Comparison of ENCODE assay signal across 1 cellular context in the genomic region with DNA sequence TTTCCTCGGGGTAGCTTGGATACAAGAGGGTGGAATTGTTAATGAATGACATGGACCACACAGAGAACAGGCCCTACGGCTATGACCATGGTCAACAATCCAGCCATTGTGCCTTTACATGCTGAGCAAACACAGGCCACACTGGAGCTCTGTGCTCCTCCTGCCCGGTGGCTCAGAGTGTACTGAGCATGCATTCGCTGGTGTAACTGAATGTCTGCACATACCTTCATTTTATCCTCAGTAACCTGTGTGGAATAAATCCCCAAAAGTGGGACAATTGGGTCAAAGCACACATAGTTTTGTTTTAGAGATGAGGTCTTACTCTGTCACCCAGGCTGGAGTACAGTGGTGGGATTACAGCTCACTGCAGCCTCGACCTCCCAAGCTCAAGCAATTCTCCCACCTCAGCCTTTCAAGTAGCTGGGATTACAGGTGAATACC.
TF ChIP-seq lines count a peak whose summit lies in the region.

No MANE protein-coding gene starts in this region.

TF ChIP-seq in HepG2, 621 proteins besides CTCF, POLR2A, EP300 and RAD21 (continued from another document and continues in another):
- peak; percentile 70; the same call in 1 of the 2 replicates for TF ChIP-seq ZFP1 (CRISPR knock-in tag; IDR thresholded peaks at IDR 0.05)
- TF ChIP-seq CCAR2 (optimal IDR thresholded peaks at IDR 0.05; ENCODE audit: low read depth, low read length): no peak
- TF ChIP-seq HOXA9 (CRISPR knock-in tag; IDR thresholded peaks at IDR 0.05; ENCODE audit: borderline replicate concordance): no peak
- TF ChIP-seq ZSCAN30 (CRISPR knock-in tag; IDR thresholded peaks at IDR 0.05): no peak
- 0 out of 2 replicates have a peak, but pooled peaks have one; percentile 17 for TF ChIP-seq ZBTB25 (CRISPR knock-in tag; IDR thresholded peaks at IDR 0.05)
- no peak for TF ChIP-seq SMARCC2 (IDR thresholded peaks at IDR 0.05)
- TF ChIP-seq ZGPAT (CRISPR knock-in tag; IDR thresholded peaks at IDR 0.05): peak; percentile 23; the same call in 1 of the 2 replicates
- no peak for TF ChIP-seq STAT5B (CRISPR knock-in tag; IDR thresholded peaks at IDR 0.05)
- TF ChIP-seq, protein P1, sequence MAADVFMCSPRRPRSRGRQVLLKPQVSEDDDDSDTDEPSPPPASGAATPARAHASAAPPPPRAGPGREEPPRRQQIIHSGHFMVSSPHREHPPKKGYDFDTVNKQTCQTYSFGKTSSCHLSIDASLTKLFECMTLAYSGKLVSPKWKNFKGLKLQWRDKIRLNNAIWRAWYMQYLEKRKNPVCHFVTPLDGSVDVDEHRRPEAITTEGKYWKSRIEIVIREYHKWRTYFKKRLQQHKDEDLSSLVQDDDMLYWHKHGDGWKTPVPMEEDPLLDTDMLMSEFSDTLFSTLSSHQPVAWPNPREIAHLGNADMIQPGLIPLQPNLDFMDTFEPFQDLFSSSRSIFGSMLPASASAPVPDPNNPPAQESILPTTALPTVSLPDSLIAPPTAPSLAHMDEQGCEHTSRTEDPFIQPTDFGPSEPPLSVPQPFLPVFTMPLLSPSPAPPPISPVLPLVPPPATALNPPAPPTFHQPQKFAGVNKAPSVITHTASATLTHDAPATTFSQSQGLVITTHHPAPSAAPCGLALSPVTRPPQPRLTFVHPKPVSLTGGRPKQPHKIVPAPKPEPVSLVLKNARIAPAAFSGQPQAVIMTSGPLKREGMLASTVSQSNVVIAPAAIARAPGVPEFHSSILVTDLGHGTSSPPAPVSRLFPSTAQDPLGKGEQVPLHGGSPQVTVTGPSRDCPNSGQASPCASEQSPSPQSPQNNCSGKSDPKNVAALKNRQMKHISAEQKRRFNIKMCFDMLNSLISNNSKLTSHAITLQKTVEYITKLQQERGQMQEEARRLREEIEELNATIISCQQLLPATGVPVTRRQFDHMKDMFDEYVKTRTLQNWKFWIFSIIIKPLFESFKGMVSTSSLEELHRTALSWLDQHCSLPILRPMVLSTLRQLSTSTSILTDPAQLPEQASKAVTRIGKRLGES (CRISPR knock-in tag; IDR thresholded peaks at IDR 0.05; ENCODE audit: borderline replicate concordance): peak; percentile 75; the same call in 1 of the 2 replicates
- no peak for TF ChIP-seq ZMYM2 (CRISPR knock-in tag; IDR thresholded peaks at IDR 0.05)
- TF ChIP-seq, protein P2, sequence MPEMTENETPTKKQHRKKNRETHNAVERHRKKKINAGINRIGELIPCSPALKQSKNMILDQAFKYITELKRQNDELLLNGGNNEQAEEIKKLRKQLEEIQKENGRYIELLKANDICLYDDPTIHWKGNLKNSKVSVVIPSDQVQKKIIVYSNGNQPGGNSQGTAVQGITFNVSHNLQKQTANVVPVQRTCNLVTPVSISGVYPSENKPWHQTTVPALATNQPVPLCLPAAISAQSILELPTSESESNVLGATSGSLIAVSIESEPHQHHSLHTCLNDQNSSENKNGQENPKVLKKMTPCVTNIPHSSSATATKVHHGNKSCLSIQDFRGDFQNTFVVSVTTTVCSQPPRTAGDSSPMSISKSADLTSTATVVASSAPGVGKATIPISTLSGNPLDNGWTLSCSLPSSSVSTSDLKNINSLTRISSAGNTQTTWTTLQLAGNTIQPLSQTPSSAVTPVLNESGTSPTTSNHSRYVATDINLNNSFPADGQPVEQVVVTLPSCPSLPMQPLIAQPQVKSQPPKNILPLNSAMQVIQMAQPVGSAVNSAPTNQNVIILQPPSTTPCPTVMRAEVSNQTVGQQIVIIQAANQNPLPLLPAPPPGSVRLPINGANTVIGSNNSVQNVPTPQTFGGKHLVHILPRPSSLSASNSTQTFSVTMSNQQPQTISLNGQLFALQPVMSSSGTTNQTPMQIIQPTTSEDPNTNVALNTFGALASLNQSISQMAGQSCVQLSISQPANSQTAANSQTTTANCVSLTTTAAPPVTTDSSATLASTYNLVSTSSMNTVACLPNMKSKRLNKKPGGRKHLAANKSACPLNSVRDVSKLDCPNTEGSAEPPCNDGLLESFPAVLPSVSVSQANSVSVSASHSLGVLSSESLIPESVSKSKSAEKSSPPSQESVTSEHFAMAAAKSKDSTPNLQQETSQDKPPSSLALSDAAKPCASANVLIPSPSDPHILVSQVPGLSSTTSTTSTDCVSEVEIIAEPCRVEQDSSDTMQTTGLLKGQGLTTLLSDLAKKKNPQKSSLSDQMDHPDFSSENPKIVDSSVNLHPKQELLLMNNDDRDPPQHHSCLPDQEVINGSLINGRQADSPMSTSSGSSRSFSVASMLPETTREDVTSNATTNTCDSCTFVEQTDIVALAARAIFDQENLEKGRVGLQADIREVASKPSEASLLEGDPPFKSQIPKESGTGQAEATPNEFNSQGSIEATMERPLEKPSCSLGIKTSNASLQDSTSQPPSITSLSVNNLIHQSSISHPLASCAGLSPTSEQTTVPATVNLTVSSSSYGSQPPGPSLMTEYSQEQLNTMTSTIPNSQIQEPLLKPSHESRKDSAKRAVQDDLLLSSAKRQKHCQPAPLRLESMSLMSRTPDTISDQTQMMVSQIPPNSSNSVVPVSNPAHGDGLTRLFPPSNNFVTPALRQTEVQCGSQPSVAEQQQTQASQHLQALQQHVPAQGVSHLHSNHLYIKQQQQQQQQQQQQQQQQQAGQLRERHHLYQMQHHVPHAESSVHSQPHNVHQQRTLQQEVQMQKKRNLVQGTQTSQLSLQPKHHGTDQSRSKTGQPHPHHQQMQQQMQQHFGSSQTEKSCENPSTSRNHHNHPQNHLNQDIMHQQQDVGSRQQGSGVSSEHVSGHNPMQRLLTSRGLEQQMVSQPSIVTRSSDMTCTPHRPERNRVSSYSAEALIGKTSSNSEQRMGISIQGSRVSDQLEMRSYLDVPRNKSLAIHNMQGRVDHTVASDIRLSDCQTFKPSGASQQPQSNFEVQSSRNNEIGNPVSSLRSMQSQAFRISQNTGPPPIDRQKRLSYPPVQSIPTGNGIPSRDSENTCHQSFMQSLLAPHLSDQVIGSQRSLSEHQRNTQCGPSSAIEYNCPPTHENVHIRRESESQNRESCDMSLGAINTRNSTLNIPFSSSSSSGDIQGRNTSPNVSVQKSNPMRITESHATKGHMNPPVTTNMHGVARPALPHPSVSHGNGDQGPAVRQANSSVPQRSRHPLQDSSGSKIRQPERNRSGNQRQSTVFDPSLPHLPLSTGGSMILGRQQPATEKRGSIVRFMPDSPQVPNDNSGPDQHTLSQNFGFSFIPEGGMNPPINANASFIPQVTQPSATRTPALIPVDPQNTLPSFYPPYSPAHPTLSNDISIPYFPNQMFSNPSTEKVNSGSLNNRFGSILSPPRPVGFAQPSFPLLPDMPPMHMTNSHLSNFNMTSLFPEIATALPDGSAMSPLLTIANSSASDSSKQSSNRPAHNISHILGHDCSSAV (CRISPR knock-in tag; IDR thresholded peaks at IDR 0.05; ENCODE audit: borderline replicate concordance): no peak
- TF ChIP-seq TBL1XR1 (IDR thresholded peaks at IDR 0.05; ENCODE audit: borderline replicate concordance, low read length, partially characterized antibody): no peak
- no peak for TF ChIP-seq SRSF4 (IDR thresholded peaks at IDR 0.05; ENCODE audit: low read depth, low read length, poor library complexity, severe bottlenecking)
- TF ChIP-seq DNMT3B (CRISPR knock-in tag; conservative IDR thresholded peaks at IDR 0.05): no peak
- 0 out of 2 replicates have a peak, but pooled peaks have one; percentile 64 for TF ChIP-seq ZNF550 (CRISPR knock-in tag; IDR thresholded peaks at IDR 0.05; ENCODE audit: borderline replicate concordance)
- TF ChIP-seq JUNB (CRISPR knock-in tag; IDR thresholded peaks at IDR 0.05; ENCODE audit: borderline replicate concordance): no peak
- no peak for TF ChIP-seq ZNF780A (CRISPR knock-in tag; IDR thresholded peaks at IDR 0.05)
- no peak for TF ChIP-seq ZNF564 (CRISPR knock-in tag; IDR thresholded peaks at IDR 0.05)
- TF ChIP-seq, protein P3, sequence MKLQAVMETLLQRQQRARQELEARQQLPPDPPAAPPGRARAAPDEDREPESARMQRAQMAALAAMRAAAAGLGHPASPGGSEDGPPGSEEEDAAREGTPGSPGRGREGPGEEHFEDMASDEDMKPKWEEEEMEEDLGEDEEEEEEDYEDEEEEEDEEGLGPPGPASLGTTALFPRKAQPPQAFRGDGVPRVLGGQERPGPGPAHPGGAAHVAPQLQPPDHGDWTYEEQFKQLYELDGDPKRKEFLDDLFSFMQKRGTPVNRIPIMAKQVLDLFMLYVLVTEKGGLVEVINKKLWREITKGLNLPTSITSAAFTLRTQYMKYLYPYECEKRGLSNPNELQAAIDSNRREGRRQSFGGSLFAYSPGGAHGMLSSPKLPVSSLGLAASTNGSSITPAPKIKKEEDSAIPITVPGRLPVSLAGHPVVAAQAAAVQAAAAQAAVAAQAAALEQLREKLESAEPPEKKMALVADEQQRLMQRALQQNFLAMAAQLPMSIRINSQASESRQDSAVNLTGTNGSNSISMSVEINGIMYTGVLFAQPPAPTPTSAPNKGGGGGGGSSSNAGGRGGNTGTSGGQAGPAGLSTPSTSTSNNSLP (IDR thresholded peaks at IDR 0.05; ENCODE audit: low read depth, low read length): no peak
- TF ChIP-seq BHLHE40 (IDR thresholded peaks at IDR 0.05; ENCODE audit: low read length): no peak
- no peak for TF ChIP-seq TAF15 (IDR thresholded peaks at IDR 0.05; ENCODE audit: low read depth, low read length, poor library complexity, severe bottlenecking)
- no peak for TF ChIP-seq ZNF674 (CRISPR knock-in tag; IDR thresholded peaks at IDR 0.05; ENCODE audit: low read depth)
- no peak; the same call in 1 of the 2 replicates for TF ChIP-seq ZFP90 (CRISPR knock-in tag; IDR thresholded peaks at IDR 0.05; ENCODE audit: borderline replicate concordance)
- no peak for TF ChIP-seq ZNF724P (CRISPR knock-in tag; IDR thresholded peaks at IDR 0.05; ENCODE audit: borderline replicate concordance)
- no peak for TF ChIP-seq ZNF776 (CRISPR knock-in tag; IDR thresholded peaks at IDR 0.05)
- TF ChIP-seq ZNF232 (CRISPR knock-in tag; IDR thresholded peaks at IDR 0.05; ENCODE audit: borderline replicate concordance): no peak
- TF ChIP-seq ZNF251 (CRISPR knock-in tag; IDR thresholded peaks at IDR 0.05): no peak
- no peak for TF ChIP-seq HOXD1 (CRISPR knock-in tag; IDR thresholded peaks at IDR 0.05)
- no peak for TF ChIP-seq ZNF224 (CRISPR knock-in tag; IDR thresholded peaks at IDR 0.05)
- no peak for TF ChIP-seq NR2F2 (IDR thresholded peaks at IDR 0.05; ENCODE audit: borderline replicate concordance, low read depth)
- peak; percentile 71 for TF ChIP-seq ZNF609 (CRISPR knock-in tag; IDR thresholded peaks at IDR 0.05; ENCODE audit: borderline replicate concordance)
- no peak for TF ChIP-seq YEATS4 (CRISPR knock-in tag; IDR thresholded peaks at IDR 0.05; ENCODE audit: borderline replicate concordance)
